26 cellular contexts compared by ENCODE assay signal in the genomic region with DNA sequence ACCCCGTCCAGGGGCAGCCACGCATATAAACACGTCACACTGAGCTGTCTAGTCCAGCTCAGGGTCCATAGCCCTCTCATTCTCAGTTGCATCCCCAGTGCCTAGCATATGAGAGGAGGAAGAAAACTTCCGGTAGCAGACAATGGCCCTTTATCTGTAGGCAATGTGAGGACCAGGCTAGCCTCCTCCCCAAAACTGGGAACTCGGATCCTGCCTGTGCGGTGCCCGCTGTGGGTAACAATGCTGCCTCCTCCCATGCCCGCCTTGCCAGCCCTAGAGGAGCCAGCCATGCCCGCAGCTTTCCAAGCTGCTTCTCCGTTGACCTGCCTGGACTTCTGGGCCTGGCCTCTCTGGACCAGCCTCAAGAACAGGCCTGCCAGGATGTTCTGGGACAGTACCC.
DNase-seq lines count a peak whose midpoint lies in the region; ATAC-seq and TF ChIP-seq lines count a peak whose summit lies in the region.
"Had no signal": no experiment of that assay in that cellular context is flagged by ENCODE, and none has a peak within 500 bp of the region (broad histone marks: within the 10 kb centered on the region; RNA-seq: fewer than 3 reads in every experiment).

No MANE protein-coding gene starts in this region.

- no peak overlapping the region for H3K9ac ChIP-seq in rectal smooth muscle tissue (ENCODE audit: low read length)
- H3K9ac ChIP-seq: GM23248 had no signal

- H3K4me3 ChIP-seq in right atrium auricular region (no peak overlapping the region), hepatocyte (no peak overlapping the region), rectal smooth muscle tissue (ENCODE audit: low read length) (no peak overlapping the region), spleen (no peak overlapping the region), breast epithelium (no peak overlapping the region)
- H3K4me3 ChIP-seq: GM23248, PC-9, SJSA1 had no signal

- intact Hi-C loops in Right ventricle myocardium inferior (cut with DNase I) (no loop called here), spleen (cut with DNase I; ENCODE audit: low total_unique reads) (no loop called here), breast epithelium (cut with DNase I; ENCODE audit: low total_unique reads) (no loop called here)

- TF ChIP-seq CTCF in right atrium auricular region (IDR thresholded peaks at IDR 0.05) (no peak), hepatocyte (IDR thresholded peaks at IDR 0.05; ENCODE audit: poor library complexity) (no peak), spleen (IDR thresholded peaks at IDR 0.05 in 8 of 11, conservative IDR thresholded peaks at IDR 0.05 in 3 of 11) (no peak), breast epithelium (IDR thresholded peaks at IDR 0.05) (no peak)

- DNase-seq in Right ventricle myocardium inferior (ENCODE audit: missing footprints) = peak; percentile 57
- no peak for DNase-seq in right atrium auricular region (ENCODE audit: low spot score)
- DNase-seq in hepatocyte (ENCODE audit: low spot score) = no peak
- no peak for DNase-seq in stimulated activated CD8-positive, alpha-beta memory T cell treated with anti-CD3 and anti-CD28 coated beads, Interleukin-4, amount 100 ng/mL, for 48 hours
- no peak for DNase-seq in spleen
- no peak for DNase-seq in breast epithelium (ENCODE audit: low spot score in 2 of 2)
- DNase-seq in activated T-cell treated with anti-CD3 and anti-CD28 coated beads, Interleukin-2, amount 50 U/mL, for 1 hour = no peak
- DNase-seq: BE2C; Calu3; CD8-positive, alpha-beta memory T cell; DND-41; GM23248; H7; KBM-7; NCI-H1105 treated with DMSO at 0.1 percent for 48 hours; NCI-H146; NCI-H2029; NCI-H446; NCI-H526; NCI-H82; NK-92 treated with Interleukin-12 subunit alpha and Interleukin-12 subunit beta, amount 100 ng/mL, for 24 hours; PC-9; Right ventricle myocardium superior had no signal

- no peak overlapping the region for H2AFZ ChIP-seq in hepatocyte
- H2AFZ ChIP-seq: GM23248, PC-9 had no signal

- no peaks in the 10 kb centered on the region for H3K79me2 ChIP-seq in hepatocyte

- no peak for ATAC-seq in Right ventricle myocardium inferior

- TF ChIP-seq POLR2A in spleen (IDR thresholded peaks at IDR 0.05) (no peak), breast epithelium (IDR thresholded peaks at IDR 0.05) (no peak)

- H3K27me3 ChIP-seq in right atrium auricular region (no peaks in the 10 kb centered on the region), hepatocyte (no peaks in the 10 kb centered on the region), rectal smooth muscle tissue (ENCODE audit: control insufficient read depth, insufficient read depth, low read length) (no peaks in the 10 kb centered on the region), spleen (replicated peaks in 1 of 7) (no peaks in the 10 kb centered on the region), breast epithelium (no peaks in the 10 kb centered on the region)
- H3K27me3 ChIP-seq: BE2C, SJSA1 had no signal

- no peak overlapping the region for H3K27ac ChIP-seq in right atrium auricular region
- H3K27ac ChIP-seq in hepatocyte = peak overlapping the region; percentile 48
- H3K27ac ChIP-seq in rectal smooth muscle tissue (ENCODE audit: low read depth, low read length) = peak overlapping the region; percentile 65
- H3K27ac ChIP-seq in spleen = no peak overlapping the region
- no peak overlapping the region for H3K27ac ChIP-seq in breast epithelium
- H3K27ac ChIP-seq: 22Rv1, GM23248, PC-9, SJSA1 had no signal

- no peaks in the 10 kb centered on the region for H3K9me3 ChIP-seq in right atrium auricular region
- H3K9me3 ChIP-seq in hepatocyte (ENCODE audit: low read depth) = no peaks in the 10 kb centered on the region
- H3K9me3 ChIP-seq in spleen = no peaks in the 10 kb centered on the region
- H3K9me3 ChIP-seq in breast epithelium = no peaks in the 10 kb centered on the region
- H3K9me3 ChIP-seq: BE2C, SJSA1 had no signal

- H4K20me1 ChIP-seq in hepatocyte (ENCODE audit: insufficient read depth, poor library complexity, severe bottlenecking) = no peaks in the 10 kb centered on the region

- 94% methylated on average over 10 of the region's 10 CpGs for WGBS in hepatocyte (ENCODE audit: low lambda C conversion rate, missing lambda C conversion rate)
- WGBS in spleen, 5 donors = 76 to 98% (median 92%) methylated on average over 5 to 10 of the region's 10 CpGs

- no peaks in the 10 kb centered on the region for H3K9me2 ChIP-seq in hepatocyte (replicated peaks; ENCODE audit: insufficient read depth)

- H3K4me2 ChIP-seq in hepatocyte = no peak overlapping the region
- H3K4me2 ChIP-seq: PC-9 had no signal

- H3K4me1 ChIP-seq in right atrium auricular region (peaks cover 0 to 33% of the 10 kb centered on the region in 2 donors), hepatocyte (ENCODE audit: insufficient read depth) (peaks cover 13% of the 10 kb centered on the region), rectal smooth muscle tissue (ENCODE audit: control insufficient read depth, insufficient read depth, low read length) (peaks cover 26% of the 10 kb centered on the region), spleen (peaks cover 0 to 4% (median 0%) of the 10 kb centered on the region in 6 donors), breast epithelium (peaks cover 5 to 7% of the 10 kb centered on the region in 2 donors)
- H3K4me1 ChIP-seq: BE2C had no signal

- no peaks in the 10 kb centered on the region for H3K36me3 ChIP-seq in right atrium auricular region
- H3K36me3 ChIP-seq in hepatocyte (replicated peaks; ENCODE audit: insufficient read depth, low read depth) = no peaks in the 10 kb centered on the region
- H3K36me3 ChIP-seq in rectal smooth muscle tissue (ENCODE audit: control insufficient read depth, insufficient read depth, low read length) = no peaks in the 10 kb centered on the region
- no peaks in the 10 kb centered on the region for H3K36me3 ChIP-seq in spleen
- no peaks in the 10 kb centered on the region for H3K36me3 ChIP-seq in breast epithelium
- H3K36me3 ChIP-seq: BE2C, SJSA1 had no signal

Comparison
In these comparisons a context has a peak if more than half of its experiments do, and no peak if none do; other contexts are left out.
1. H3K27ac ChIP-seq: peak in hepatocyte (single experiment) and rectal smooth muscle tissue (single experiment); none in right atrium auricular region (0 of 2), spleen (0 of 8) and breast epithelium (0 of 2).